Comparison of ENCODE assay signal across 26 cellular contexts in genomic region chr2:223508372-223508771, GRCh38.
"Had no signal": no experiment of that assay in that cellular context is flagged by ENCODE, and none has a peak within 500 bp of the region (broad histone marks: within the 10 kb centered on the region; RNA-seq: fewer than 3 reads in every experiment).

No MANE protein-coding gene starts in this region.

- H3K4me2 ChIP-seq: neural progenitor cell had no signal

- H2AFZ ChIP-seq: neural progenitor cell had no signal

- H3K9ac ChIP-seq: neural progenitor cell had no signal

- H3K27ac ChIP-seq: neural progenitor cell, right atrium auricular region, thyroid gland had no signal

- H3K27ac Mint-ChIP-seq: activated B cell treated with CpG ODN at 0.5 μM for 24 hours; activated CD4-positive, alpha-beta T cell treated with anti-CD3 and anti-CD28 coated beads for 36 hours; activated naive CD8-positive, alpha-beta T cell treated with anti-CD3 and anti-CD28 coated beads, Interleukin-2, amount 10 ng/mL, durations not matched to agents 7 days and 5 days; activated T-helper 2 cell treated with anti-CD3 and anti-CD28 coated beads, Interferon-gamma antibody, Interleukin-2, Interleukin-4, amounts not matched to agents 10 μg/mL and 5 μg/mL and 100 μg/mL, durations not matched to agents 14 hours and 24 hours and 36 hours; mesothelial cell of epicardium; naive thymus-derived CD8-positive, alpha-beta T cell; neural progenitor cell; progenitor cell of endocrine pancreas; T-helper 17 cell had no signal

- FAIRE-seq: endometrium, frontal cortex had no signal

- H3K27me3 Mint-ChIP-seq: activated naive CD8-positive, alpha-beta T cell treated with anti-CD3 and anti-CD28 coated beads, Interleukin-2, amount 10 ng/mL, durations not matched to agents 7 days and 5 days; T-helper 17 cell had no signal

- H3K9me3 ChIP-seq: thyroid gland had no signal

- H3K27me3 ChIP-seq: neural progenitor cell, right atrium auricular region, thyroid gland had no signal

- DNase-seq: activated B cell treated with CpG ODN at 0.5 μM for 24 hours; activated CD4-positive, alpha-beta T cell treated with anti-CD3 and anti-CD28 coated beads for 36 hours; activated CD4-positive, alpha-beta T cell treated with anti-CD3 and anti-CD28 coated beads, Interleukin-2, amount 50 U/mL, for 48 hours; activated CD8-positive, alpha-beta memory T cell treated with anti-CD3 and anti-CD28 coated beads, Interleukin-2, amount 50 U/mL, for 48 hours; activated naive CD4-positive, alpha-beta T cell; activated naive CD8-positive, alpha-beta T cell treated with anti-CD3 and anti-CD28 coated beads, Interleukin-2, amount 10 ng/mL, durations not matched to agents 7 days and 5 days; activated T-cell treated with anti-CD3 and anti-CD28 coated beads, Interleukin-2, amount 50 U/mL, for 4 hours; cortex of kidney; effector CD4-positive, alpha-beta T cell; hippocampal formation; left ventricle myocardium superior; mammary epithelial cell; naive thymus-derived CD8-positive, alpha-beta T cell; stimulated activated CD4-positive, alpha-beta T cell treated with anti-CD3 and anti-CD28 coated beads, Interleukin-4, amount 100 ng/mL, for 4 hours; stimulated activated naive CD8-positive, alpha-beta T cell treated with anti-CD3 and anti-CD28 coated beads, Interleukin-15, Interleukin-2, amounts not matched to agents 100 U/mL and 50 U/mL, for 24 hours; SW 1271; T-helper 17 cell; thyroid gland had no signal

- H3K4me3 ChIP-seq: neural progenitor cell, right atrium auricular region, thyroid gland had no signal

- H3K4me1 ChIP-seq: neural progenitor cell, right atrium auricular region, thyroid gland had no signal

- H3K36me3 Mint-ChIP-seq: activated naive CD8-positive, alpha-beta T cell treated with anti-CD3 and anti-CD28 coated beads, Interleukin-2, amount 10 ng/mL, durations not matched to agents 7 days and 5 days; mesothelial cell of epicardium; naive thymus-derived CD8-positive, alpha-beta T cell; neural progenitor cell had no signal

- ATAC-seq: activated CD4-positive, alpha-beta T cell treated with anti-CD3 and anti-CD28 coated beads for 36 hours; activated T-cell treated with anti-CD3 and anti-CD28 coated beads, Interleukin-2, amount 50 U/mL, for 4 hours; left ventricle myocardium superior; naive thymus-derived CD8-positive, alpha-beta T cell; stimulated activated naive CD8-positive, alpha-beta T cell treated with anti-CD3 and anti-CD28 coated beads, Interleukin-15, Interleukin-2, amounts not matched to agents 100 U/mL and 50 U/mL, for 24 hours; T-helper 17 cell had no signal

- H3K36me3 ChIP-seq: neural progenitor cell, right atrium auricular region, thyroid gland had no signal

- H3K9me3 Mint-ChIP-seq: activated B cell treated with CpG ODN at 0.5 μM for 24 hours; activated naive CD8-positive, alpha-beta T cell treated with anti-CD3 and anti-CD28 coated beads, Interleukin-2, amount 10 ng/mL, durations not matched to agents 7 days and 5 days; activated T-helper 2 cell treated with anti-CD3 and anti-CD28 coated beads, Interferon-gamma antibody, Interleukin-2, Interleukin-4, amounts not matched to agents 10 μg/mL and 5 μg/mL and 100 μg/mL, durations not matched to agents 14 hours and 24 hours and 36 hours; central memory CD8-positive, alpha-beta T cell had no signal

- H3K4me1 Mint-ChIP-seq: activated B cell treated with CpG ODN at 0.5 μM for 24 hours; activated CD4-positive, alpha-beta T cell treated with anti-CD3 and anti-CD28 coated beads for 36 hours; activated naive CD8-positive, alpha-beta T cell treated with anti-CD3 and anti-CD28 coated beads, Interleukin-2, amount 10 ng/mL, durations not matched to agents 7 days and 5 days; central memory CD8-positive, alpha-beta T cell; mesothelial cell of epicardium; naive thymus-derived CD8-positive, alpha-beta T cell; neural progenitor cell; T-helper 17 cell had no signal

- H3K4me3 Mint-ChIP-seq: activated B cell treated with CpG ODN at 0.5 μM for 24 hours; activated CD4-positive, alpha-beta T cell treated with anti-CD3 and anti-CD28 coated beads for 36 hours; activated naive CD8-positive, alpha-beta T cell treated with anti-CD3 and anti-CD28 coated beads, Interleukin-2, amount 10 ng/mL, durations not matched to agents 7 days and 5 days; activated T-cell treated with anti-CD3 and anti-CD28 coated beads, Interleukin-2, amount 50 U/mL, for 4 hours; central memory CD8-positive, alpha-beta T cell; mesothelial cell of epicardium; naive thymus-derived CD8-positive, alpha-beta T cell; neural progenitor cell; T-helper 17 cell had no signal
